ENCODE assay signal across 18 cellular contexts in genomic region chr7:27554826-27555225, GRCh38.
DNase-seq lines count a peak whose midpoint lies in the region; ATAC-seq, FAIRE-seq and TF ChIP-seq lines count a peak whose summit lies in the region.
"Had no signal": no experiment of that assay in that cellular context is flagged by ENCODE, and none has a peak within 500 bp of the region (broad histone marks: within the 10 kb centered on the region; RNA-seq: fewer than 3 reads in every experiment).

No MANE protein-coding gene starts in this region.

- H3K27me3 ChIP-seq in suprapubic skin: no peaks in the 10 kb centered on the region

- FAIRE-seq in D721Med (lab: Jason Lieb, UNC): no peak
- FAIRE-seq: GM12878 had no signal

- no peaks in the 10 kb centered on the region for H3K4me1 ChIP-seq in suprapubic skin
- H3K4me1 ChIP-seq: Caco-2 had no signal

- TF ChIP-seq POLR2A in suprapubic skin (IDR thresholded peaks at IDR 0.05): no peak

- no peaks in the 10 kb centered on the region for H3K9me3 ChIP-seq in suprapubic skin
- H3K9me3 ChIP-seq: Caco-2, HAP-1 had no signal

- no peak overlapping the region for H3K4me3 Mint-ChIP-seq in glutamatergic neuron (ENCODE audit: unreplicated experiment)
- H3K4me3 Mint-ChIP-seq: CD4-positive, CD25-positive, alpha-beta regulatory T cell; CD8-positive, alpha-beta T cell; HFFc6 had no signal

- peak overlapping the region; percentile 5 for H3K27ac Mint-ChIP-seq in glutamatergic neuron (ENCODE audit: unreplicated experiment)
- H3K27ac Mint-ChIP-seq: CD4-positive, CD25-positive, alpha-beta regulatory T cell; CD8-positive, alpha-beta T cell; HFFc6 had no signal

- DNase-seq in NCI-H82 (lab: John Stamatoyannopoulos, UW): peak; percentile 37
- no peak for DNase-seq in glutamatergic neuron
- no peak for DNase-seq in left colon
- DNase-seq in substantia nigra (lab: John Stamatoyannopoulos, UW): no peak
- DNase-seq in suprapubic skin (ENCODE audit: low spot score in 2 of 2): no peak
- DNase-seq in D721Med (ENCODE audit: insufficient read length, low spot score): no peak
- DNase-seq: Caco-2; CD4-positive, CD25-positive, alpha-beta regulatory T cell; CD8-positive, alpha-beta T cell; DMS 273 treated with DMSO at 0.1 percent for 48 hours; DMS79; EL; GDM1; GOT3; HFFc6 had no signal

- H3K4me1 Mint-ChIP-seq in glutamatergic neuron (ENCODE audit: low read depth, unreplicated experiment): peaks cover 37% of the 10 kb centered on the region
- H3K4me1 Mint-ChIP-seq: CD4-positive, CD25-positive, alpha-beta regulatory T cell had no signal

- H3K36me3 Mint-ChIP-seq in glutamatergic neuron (ENCODE audit: unreplicated experiment): no peaks in the 10 kb centered on the region
- H3K36me3 Mint-ChIP-seq: CD4-positive, CD25-positive, alpha-beta regulatory T cell had no signal

- H3K27me3 Mint-ChIP-seq in glutamatergic neuron (ENCODE audit: unreplicated experiment): peaks cover 5% of the 10 kb centered on the region
- H3K27me3 Mint-ChIP-seq: CD4-positive, CD25-positive, alpha-beta regulatory T cell had no signal

- no peak for TF ChIP-seq CTCF in glutamatergic neuron (IDR thresholded peaks at IDR 0.05; ENCODE audit: partially characterized antibody, unreplicated experiment)
- TF ChIP-seq CTCF in suprapubic skin (IDR thresholded peaks at IDR 0.05): no peak
- no peak for TF ChIP-seq CTCF in D721Med (IDR thresholded peaks at IDR 0.05; ENCODE audit: insufficient read depth, missing control alignments)

- peaks cover 4% of the 10 kb centered on the region for H3K9me3 Mint-ChIP-seq in glutamatergic neuron (ENCODE audit: unreplicated experiment)
- H3K9me3 Mint-ChIP-seq: CD4-positive, CD25-positive, alpha-beta regulatory T cell; CD8-positive, alpha-beta T cell; HFFc6 had no signal

- H3K36me3 ChIP-seq in suprapubic skin: no peaks in the 10 kb centered on the region
- H3K36me3 ChIP-seq: HAP-1 had no signal

- no peak for TF ChIP-seq EP300 in suprapubic skin (IDR thresholded peaks at IDR 0.05)

- H3K27ac ChIP-seq in substantia nigra (ENCODE audit: low read depth, low read length, poor library complexity, severe bottlenecking): no peak overlapping the region
- H3K27ac ChIP-seq in suprapubic skin: no peak overlapping the region
- H3K27ac ChIP-seq: C4-2B had no signal

- intact Hi-C loops in left colon (cut with DNase I, micrococcal nuclease): no loop called here

- H3K4me3 ChIP-seq in suprapubic skin: no peak overlapping the region
- H3K4me3 ChIP-seq: GM12878, HAP-1 had no signal

- peak; percentile 53 for ATAC-seq in left colon
- ATAC-seq: CD8-positive, alpha-beta T cell; GM12878 had no signal

- WGBS in suprapubic skin: 85% methylated on average over 1 of the region's 1 CpG
